8 cellular contexts compared by ENCODE assay signal in genomic region chr22:25448435-25449051, GRCh38.
DNase-seq lines count a peak whose midpoint lies in the region; FAIRE-seq and TF ChIP-seq lines count a peak whose summit lies in the region.

No MANE protein-coding gene starts in this region.

- H3K27me3 Mint-ChIP-seq in activated naive CD4-positive, alpha-beta T cell treated with anti-CD3 and anti-CD28 coated beads, Interleukin-2, amount 50 U/mL, for 24 hours: no peaks in the 10 kb centered on the region
- H3K27me3 Mint-ChIP-seq in activated T-helper 2 cell treated with anti-CD3 and anti-CD28 coated beads, Interferon-gamma antibody, Interleukin-2, Interleukin-4, amounts not matched to agents 10 μg/mL and 5 μg/mL and 100 μg/mL, durations not matched to agents 14 hours and 24 hours and 36 hours (ENCODE audit: low read depth): no peaks in the 10 kb centered on the region

- H3K4me3 ChIP-seq in HUES64 (ENCODE audit: low read length): peak overlapping the region; percentile 78
- peak overlapping the region; percentile 72 to 90 for H3K4me3 ChIP-seq in right atrium auricular region
- H3K4me3 ChIP-seq in rectal smooth muscle tissue (ENCODE audit: low read length): peak overlapping the region; percentile 66

- intact Hi-C loops in activated T-helper 2 cell treated with anti-CD3 and anti-CD28 coated beads, Interferon-gamma antibody, Interleukin-2, Interleukin-4, amounts not matched to agents 10 μg/mL and 5 μg/mL and 100 μg/mL, durations not matched to agents 14 hours and 24 hours and 36 hours (cut with micrococcal nuclease): loop anchor here (2.0 to 5.0 kb wide), 3 partner anchors 46 to 324 kb away; no protein-coding TSS in a partner anchor

- H3K4me1 ChIP-seq in HUES64 (ENCODE audit: insufficient read depth, low read length): peaks cover 11% of the 10 kb centered on the region
- peaks cover 0 to 34% of the 10 kb centered on the region in 2 donors for H3K4me1 ChIP-seq in right atrium auricular region
- peaks cover 4% of the 10 kb centered on the region for H3K4me1 ChIP-seq in rectal smooth muscle tissue (ENCODE audit: control insufficient read depth, insufficient read depth, low read length)

- H3K4me3 Mint-ChIP-seq in activated naive CD4-positive, alpha-beta T cell treated with anti-CD3 and anti-CD28 coated beads, Interleukin-2, amount 50 U/mL, for 24 hours: peak overlapping the region; percentile 97
- peak overlapping the region; percentile 92 for H3K4me3 Mint-ChIP-seq in activated T-helper 2 cell treated with anti-CD3 and anti-CD28 coated beads, Interferon-gamma antibody, Interleukin-2, Interleukin-4, amounts not matched to agents 10 μg/mL and 5 μg/mL and 100 μg/mL, durations not matched to agents 14 hours and 24 hours and 36 hours (ENCODE audit: low read depth)

- H3K27ac Mint-ChIP-seq in activated naive CD4-positive, alpha-beta T cell treated with anti-CD3 and anti-CD28 coated beads, Interleukin-2, amount 50 U/mL, for 24 hours: peak overlapping the region; percentile 95
- peak overlapping the region; percentile 97 for H3K27ac Mint-ChIP-seq in activated T-helper 2 cell treated with anti-CD3 and anti-CD28 coated beads, Interferon-gamma antibody, Interleukin-2, Interleukin-4, amounts not matched to agents 10 μg/mL and 5 μg/mL and 100 μg/mL, durations not matched to agents 14 hours and 24 hours and 36 hours

- H3K27me3 ChIP-seq in HUES64 (ENCODE audit: insufficient read depth, low read length): no peaks in the 10 kb centered on the region
- no peaks in the 10 kb centered on the region for H3K27me3 ChIP-seq in right atrium auricular region
- H3K27me3 ChIP-seq in rectal smooth muscle tissue (ENCODE audit: control insufficient read depth, insufficient read depth, low read length): no peaks in the 10 kb centered on the region

- WGBS in HUES64: 5% methylated on average over 14 of the region's 16 CpGs

- H3K9me3 Mint-ChIP-seq in activated naive CD4-positive, alpha-beta T cell treated with anti-CD3 and anti-CD28 coated beads, Interleukin-2, amount 50 U/mL, for 24 hours: no peaks in the 10 kb centered on the region
- H3K9me3 Mint-ChIP-seq in activated T-helper 2 cell treated with anti-CD3 and anti-CD28 coated beads, Interferon-gamma antibody, Interleukin-2, Interleukin-4, amounts not matched to agents 10 μg/mL and 5 μg/mL and 100 μg/mL, durations not matched to agents 14 hours and 24 hours and 36 hours: no peaks in the 10 kb centered on the region

- H3K4me1 Mint-ChIP-seq in activated naive CD4-positive, alpha-beta T cell treated with anti-CD3 and anti-CD28 coated beads, Interleukin-2, amount 50 U/mL, for 24 hours: peaks cover 40% of the 10 kb centered on the region
- peaks cover 38% of the 10 kb centered on the region for H3K4me1 Mint-ChIP-seq in activated T-helper 2 cell treated with anti-CD3 and anti-CD28 coated beads, Interferon-gamma antibody, Interleukin-2, Interleukin-4, amounts not matched to agents 10 μg/mL and 5 μg/mL and 100 μg/mL, durations not matched to agents 14 hours and 24 hours and 36 hours (ENCODE audit: low read depth)

- no peak for DNase-seq in activated naive CD4-positive, alpha-beta T cell (lab: John Stamatoyannopoulos, UW)
- DNase-seq in activated T-helper 2 cell treated with anti-CD3 and anti-CD28 coated beads, Interferon-gamma antibody, Interleukin-2, Interleukin-4, amounts not matched to agents 10 μg/mL and 5 μg/mL and 100 μg/mL, durations not matched to agents 14 hours and 24 hours and 36 hours (ENCODE audit: low spot score): no peak
- DNase-seq in right atrium auricular region (ENCODE audit: low spot score): no peak
- no peak for DNase-seq in GM12891 (ENCODE audit: insufficient read length, low spot score)
- no peak for DNase-seq in NCI-H446 (lab: John Stamatoyannopoulos, UW)

- no peak for TF ChIP-seq POLR2A in GM12891 (IDR thresholded peaks at IDR 0.05; ENCODE audit: low read depth, low read length)

- H3K36me3 ChIP-seq in HUES64 (ENCODE audit: insufficient read depth, low read length) (peaks cover 8% of the 10 kb centered on the region), right atrium auricular region (peaks cover 2% of the 10 kb centered on the region), rectal smooth muscle tissue (ENCODE audit: control insufficient read depth, insufficient read depth, low read length) (peaks cover under 1% of the 10 kb centered on the region)

- H3K27ac ChIP-seq in HUES64 (ENCODE audit: low read depth, low read length): no peak overlapping the region
- H3K27ac ChIP-seq in right atrium auricular region: peak overlapping the region; percentile 81
- peak overlapping the region; percentile 44 for H3K27ac ChIP-seq in rectal smooth muscle tissue (ENCODE audit: low read depth, low read length)

- H3K9me3 ChIP-seq in HUES64 (ENCODE audit: insufficient read depth, low read depth, low read length): no peaks in the 10 kb centered on the region
- H3K9me3 ChIP-seq in right atrium auricular region: no peaks in the 10 kb centered on the region

- no peak for TF ChIP-seq CTCF in right atrium auricular region (IDR thresholded peaks at IDR 0.05)

- H3K9ac ChIP-seq in HUES64 (ENCODE audit: low read depth, low read length): peak overlapping the region; percentile 79
- H3K9ac ChIP-seq in rectal smooth muscle tissue (ENCODE audit: low read length): peak overlapping the region; percentile 8

- FAIRE-seq in GM12891 (lab: Jason Lieb, UNC): no peak

- H3K36me3 Mint-ChIP-seq in activated naive CD4-positive, alpha-beta T cell treated with anti-CD3 and anti-CD28 coated beads, Interleukin-2, amount 50 U/mL, for 24 hours: peaks cover 3% of the 10 kb centered on the region
- H3K36me3 Mint-ChIP-seq in activated T-helper 2 cell treated with anti-CD3 and anti-CD28 coated beads, Interferon-gamma antibody, Interleukin-2, Interleukin-4, amounts not matched to agents 10 μg/mL and 5 μg/mL and 100 μg/mL, durations not matched to agents 14 hours and 24 hours and 36 hours (ENCODE audit: low read depth): peaks cover 34% of the 10 kb centered on the region

TF ChIP-seq in GM12891, 5 proteins besides CTCF, POLR2A, EP300 and RAD21:
- TF ChIP-seq POU2F2 (IDR thresholded peaks at IDR 0.05; ENCODE audit: low read depth, low read length) (no peak), TAF1 (IDR thresholded peaks at IDR 0.05; ENCODE audit: low read depth, low read length) (no peak), SPI1 (IDR thresholded peaks at IDR 0.05; ENCODE audit: low read depth, low read length) (no peak), POLR2AphosphoS5 (IDR thresholded peaks at IDR 0.05; ENCODE audit: low read depth, low read length) (no peak), PAX5 (IDR thresholded peaks at IDR 0.05; ENCODE audit: insufficient read depth, low read length, severe bottlenecking) (no peak)
TF ChIP-seq in GM12891: peak in this region for 0.
